In genomic region chr4:94525993-94526740, GRCh38 we compare ENCODE assay signal across 10 cellular contexts.
A peak's percentile ranks its signal among the peaks of the same experiment; 100 is the strongest.
DNase-seq lines count a peak whose midpoint lies in the region; ATAC-seq and TF ChIP-seq lines count a peak whose summit lies in the region.
"Had no signal": no experiment of that assay in that cellular context is flagged by ENCODE, and none has a peak within 500 bp of the region (broad histone marks: within the 10 kb centered on the region; RNA-seq: fewer than 3 reads in every experiment).

No MANE protein-coding gene starts in this region.

- no peaks in the 10 kb centered on the region for H3K9me3 ChIP-seq in muscle layer of duodenum (ENCODE audit: control insufficient read depth in 1 of 2, low read length in 2 of 2)

- ATAC-seq in GM18499 (IDR thresholded peaks at IDR 0.05; ENCODE audit: insufficient read depth, unreplicated experiment) (peak; percentile 53), HG02588 (IDR thresholded peaks at IDR 0.05; ENCODE audit: unreplicated experiment) (peak; percentile 79)

- H3K27me3 ChIP-seq in muscle layer of duodenum (ENCODE audit: low read depth, low read length) = no peaks in the 10 kb centered on the region

- DNase-seq in astrocyte of the spinal cord (ENCODE audit: low read depth, low spot score) = peak; percentile 49
- no peak for DNase-seq in amygdala (lab: John Stamatoyannopoulos, UW)
- no peak for DNase-seq in activated effector memory CD4-positive, alpha-beta T cell treated with Interleukin-2 at 50 U/mL for 16 hours
- no peak for DNase-seq in SKM-1 (lab: John Stamatoyannopoulos, UW; ENCODE audit: unreplicated experiment)
- no peak for DNase-seq in T-helper 2 cell
- DNase-seq: activated naive CD8-positive, alpha-beta T cell treated with anti-CD3 and anti-CD28 coated beads, Interleukin-2, amount 10 ng/mL, durations not matched to agents 7 days and 5 days; DMS79 had no signal

- TF ChIP-seq CTCF in astrocyte of the spinal cord (IDR thresholded peaks at IDR 0.05; ENCODE audit: low read depth, low read length) = no peak

- in situ Hi-C loops in astrocyte of the spinal cord (cut with HindIII; ENCODE audit: low sequenced_read_pairs) = no loop called here

- peaks cover 0 to 15% of the 10 kb centered on the region in 2 donors for H3K4me1 ChIP-seq in muscle layer of duodenum (ENCODE audit: control insufficient read depth in 1 of 2, insufficient read depth in 2 of 2, low read length in 2 of 2)

- H3K36me3 ChIP-seq in muscle layer of duodenum (ENCODE audit: control insufficient read depth in 1 of 2, insufficient read depth in 2 of 2, low read length in 2 of 2) = no peaks in the 10 kb centered on the region

- H3K4me3 ChIP-seq in astrocyte of the spinal cord (ENCODE audit: low read depth, low read length) (no peak overlapping the region), muscle layer of duodenum (ENCODE audit: low read depth in 1 of 2, low read length in 2 of 2) (peak overlapping the region in 1 of 2 donors; percentile 7)

- peak overlapping the region; percentile 54 for H3K27ac ChIP-seq in muscle layer of duodenum (ENCODE audit: low read length)
